In genomic region chr4:66023061-66023460, GRCh38 we compare ENCODE assay signal across 29 cellular contexts.
"Had no signal": no experiment of that assay in that cellular context is flagged by ENCODE, and none has a peak within 500 bp of the region (broad histone marks: within the 10 kb centered on the region; RNA-seq: fewer than 3 reads in every experiment).

No MANE protein-coding gene starts in this region.

- DNase-seq: activated B cell treated with CpG ODN at 0.5 μM for 24 hours; activated CD4-positive, alpha-beta T cell treated with anti-CD3 and anti-CD28 coated beads for 48 hours; activated CD4-positive, alpha-beta T cell treated with anti-CD3 and anti-CD28 coated beads, Interleukin-2, amount 50 U/mL, for 1 hour; activated CD4-positive, alpha-beta T cell treated with anti-CD3 and anti-CD28 coated beads, Interleukin-2, amount 50 U/mL, for 48 hours; activated CD8-positive, alpha-beta memory T cell treated with anti-CD3 and anti-CD28 coated beads for 24 hours; activated CD8-positive, alpha-beta T cell treated with anti-CD3 and anti-CD28 coated beads for 36 hours; activated effector memory CD4-positive, alpha-beta T cell treated with Interleukin-2 at 50 U/mL for 16 hours; activated naive CD4-positive, alpha-beta T cell treated with anti-CD3 and anti-CD28 coated beads for 36 hours; activated naive CD8-positive, alpha-beta T cell treated with anti-CD3 and anti-CD28 coated beads for 36 hours; activated naive CD8-positive, alpha-beta T cell treated with anti-CD3 and anti-CD28 coated beads, Interleukin-2, amount 50 U/mL, for 24 hours; activated T-cell treated with anti-CD3 and anti-CD28 coated beads, Interleukin-2, amount 50 U/mL, for 4 hours; adrenal gland; amygdala; aorta; central memory CD4-positive, alpha-beta T cell; cerebellar nuclear complex; colonic mucosa; effector CD8-positive, alpha-beta T cell; esophagus squamous epithelium; foreskin fibroblast; gastrocnemius medialis; glutamatergic neuron; heart left ventricle; hypothalamus; T-helper 17 cell; T1000; WERI-Rb-1 had no signal

- ATAC-seq: activated CD4-positive, CD25-positive, alpha-beta regulatory T cell treated with anti-CD3 and anti-CD28 coated beads, Interleukin-2, amount 50 U/mL, for 24 hours; activated CD8-positive, alpha-beta T cell treated with anti-CD3 and anti-CD28 coated beads for 36 hours; activated naive CD8-positive, alpha-beta T cell treated with anti-CD3 and anti-CD28 coated beads, Interleukin-2, amount 50 U/mL, for 24 hours; activated T-cell treated with anti-CD3 and anti-CD28 coated beads, Interleukin-2, amount 50 U/mL, for 4 hours; activated T-helper 17 cell treated with anti-CD3 and anti-CD28 coated beads, Interleukin-2, amount 50 U/mL, for 72 hours; gastrocnemius medialis; heart left ventricle; T-helper 17 cell had no signal
